Comparison of ENCODE assay signal across 23 cellular contexts in the genomic region with DNA sequence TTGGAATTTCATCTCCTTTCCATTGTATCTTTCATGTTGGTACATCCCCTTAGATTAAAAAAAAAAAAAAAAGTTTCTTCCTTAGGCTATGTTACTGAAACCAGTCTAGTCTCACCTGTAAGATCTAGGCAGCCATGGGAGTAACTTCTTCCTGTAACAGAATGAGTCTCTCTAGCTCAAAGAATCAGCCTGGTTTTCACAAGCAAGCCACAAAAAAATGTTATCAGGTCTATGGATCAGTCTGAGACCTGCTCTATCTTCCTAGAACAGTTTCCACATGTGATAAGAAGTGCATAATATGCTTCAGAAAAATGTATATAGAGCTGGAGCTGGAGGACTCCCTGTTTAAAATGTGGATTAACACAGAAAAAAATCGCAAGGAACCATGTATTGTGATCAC. TPM values are rescaled to one million over a fixed set of nuclear protein-coding genes. Genes with fewer than 3 reads are reported as not detected.
DNase-seq lines count a peak whose midpoint lies in the region; ATAC-seq and TF ChIP-seq lines count a peak whose summit lies in the region.
"Had no signal": no experiment of that assay in that cellular context is flagged by ENCODE, and none has a peak within 500 bp of the region (broad histone marks: within the 10 kb centered on the region; RNA-seq: fewer than 3 reads in every experiment).

No MANE protein-coding gene starts in this region.

- no peak overlapping the region for H3K4me2 ChIP-seq in OCI-LY7 (ENCODE audit: low read length)
- H3K4me2 ChIP-seq: KMS-11 had no signal

- no peaks in the 10 kb centered on the region for H3K36me3 Mint-ChIP-seq in activated T-cell treated with anti-CD3 and anti-CD28 coated beads, Interleukin-2, amount 50 U/mL, for 4 hours (ENCODE audit: insufficient read depth)
- H3K36me3 Mint-ChIP-seq: naive B cell had no signal

- no peak for TF ChIP-seq EP300 in esophagus muscularis mucosa (IDR thresholded peaks at IDR 0.05)

- no peaks in the 10 kb centered on the region for H4K20me1 ChIP-seq in OCI-LY7 (ENCODE audit: insufficient read depth, low read length)

- TF ChIP-seq POLR2A in thyroid gland (IDR thresholded peaks at IDR 0.05) (no peak), esophagus muscularis mucosa (IDR thresholded peaks at IDR 0.05; ENCODE audit: low read depth) (no peak)

- intact Hi-C loops in OCI-LY7 (cut with micrococcal nuclease; ENCODE audit: unreplicated experiment) = no loop called here
- intact Hi-C loops in thyroid gland (cut with DNase I) = no loop called here
- intact Hi-C loops in esophagus muscularis mucosa (cut with DNase I) = no loop called here

- no peaks in the 10 kb centered on the region for H3K9me3 Mint-ChIP-seq in activated T-cell treated with anti-CD3 and anti-CD28 coated beads, Interleukin-2, amount 50 U/mL, for 4 hours
- H3K9me3 Mint-ChIP-seq: HFFc6; naive B cell; T-helper 1 cell treated with Interleukin-12 subunit alpha and Interleukin-12 subunit beta and Interleukin-4 antibody, amounts not matched to agents 30 μg/mL and 1 μg/mL, for 36 hours had no signal

- CTCF ChIA-PET in OCI-LY7 (lab: Charles Lee; ENCODE audit: unreplicated experiment) = no interaction called here

- WGBS in thyroid gland, 2 donors = 53 to 61% methylated on average over 1 of the region's 1 CpG
- 93% methylated on average over 1 of the region's 1 CpG for WGBS in esophagus muscularis mucosa

- BruUV-seq in OCI-LY7 (replicated peaks; lab: Mats Ljungman, UMichigan) = no TSS peak

- H3K4me3 ChIP-seq in OCI-LY7 (ENCODE audit: low read depth, low read length, poor library complexity, severe bottlenecking) (no peak overlapping the region), fibroblast of villous mesenchyme (ENCODE audit: low read depth, low read length) (no peak overlapping the region), thyroid gland (replicated peaks in 1 of 3) (no peak overlapping the region), esophagus muscularis mucosa (no peak overlapping the region)
- H3K4me3 ChIP-seq: coronary artery, SJCRH30, vagina had no signal

- H3K27me3 Mint-ChIP-seq in activated T-cell treated with anti-CD3 and anti-CD28 coated beads, Interleukin-2, amount 50 U/mL, for 4 hours (ENCODE audit: low read depth) = peaks cover 3% of the 10 kb centered on the region

- no peak for DNase-seq in activated T-cell treated with anti-CD3 and anti-CD28 coated beads, Interleukin-2, amount 50 U/mL, for 4 hours
- DNase-seq in activated T-cell treated with anti-CD3 and anti-CD28 coated beads, Interleukin-2, amount 50 U/mL, for 1 hour = no peak
- DNase-seq in OCI-LY7 (ENCODE audit: low spot score) (no peak), fibroblast of villous mesenchyme (ENCODE audit: low read depth) (peak; percentile 56), thyroid gland (no peak), cortex of kidney (lab: John Stamatoyannopoulos, UW) (no peak), iPS-NIHi11 (ENCODE audit: low spot score) (no peak), esophagus muscularis mucosa (ENCODE audit: extremely low spot score) (no peak)
- DNase-seq: activated effector memory CD4-positive, alpha-beta T cell treated with Interleukin-2 at 50 U/mL for 16 hours; amniotic stem cell; HFFc6; naive B cell; NCI-H1048; NCI-H1930; right cardiac atrium; SJCRH30; stimulated activated CD8-positive, alpha-beta memory T cell treated with anti-CD3 and anti-CD28 coated beads, Interleukin-4, amount 100 ng/mL, for 48 hours; WERI-Rb-1 had no signal

- H3K27me3 ChIP-seq in thyroid gland (no peaks in the 10 kb centered on the region), esophagus muscularis mucosa (no peaks in the 10 kb centered on the region)
- H3K27me3 ChIP-seq: SJCRH30, vagina had no signal

- no peaks in the 10 kb centered on the region for H3K79me2 ChIP-seq in OCI-LY7 (ENCODE audit: insufficient read depth, low read depth, low read length)

- H3K4me1 Mint-ChIP-seq in activated T-cell treated with anti-CD3 and anti-CD28 coated beads, Interleukin-2, amount 50 U/mL, for 4 hours (ENCODE audit: low read depth) = peaks cover 14% of the 10 kb centered on the region
- H3K4me1 Mint-ChIP-seq: naive B cell had no signal

- POLR2A ChIA-PET in OCI-LY7 (lab: Charles Lee) = interaction anchor here (0.6 to 1.5 kb wide), 4 partner anchors 13 to 41 kb away, joined by 3 to 4 read pairs (median 3); no protein-coding TSS in a partner anchor

- no peak for TF ChIP-seq CTCF in OCI-LY7 (conservative IDR thresholded peaks at IDR 0.05; ENCODE audit: low read length)
- no peak for TF ChIP-seq CTCF in fibroblast of villous mesenchyme (IDR thresholded peaks at IDR 0.05; ENCODE audit: insufficient read depth, low read depth, low read length)
- no peak for TF ChIP-seq CTCF in thyroid gland (IDR thresholded peaks at IDR 0.05)
- no peak for TF ChIP-seq CTCF in esophagus muscularis mucosa (IDR thresholded peaks at IDR 0.05)

- no peaks in the 10 kb centered on the region for H3K36me3 ChIP-seq in OCI-LY7 (ENCODE audit: insufficient read depth, low read length)
- no peaks in the 10 kb centered on the region for H3K36me3 ChIP-seq in thyroid gland
- no peaks in the 10 kb centered on the region for H3K36me3 ChIP-seq in esophagus muscularis mucosa
- H3K36me3 ChIP-seq: SJCRH30, vagina, WERI-Rb-1 had no signal

- 0 out of 2 replicates have a peak overlapping the region, but pooled peaks have one; percentile 46 for H2AFZ ChIP-seq in OCI-LY7 (ENCODE audit: low read length)

- H3K4me3 Mint-ChIP-seq in activated T-cell treated with anti-CD3 and anti-CD28 coated beads, Interleukin-2, amount 50 U/mL, for 4 hours = no peak overlapping the region
- H3K4me3 Mint-ChIP-seq: HFFc6; naive B cell; T-helper 1 cell treated with Interleukin-12 subunit alpha and Interleukin-12 subunit beta and Interleukin-4 antibody, amounts not matched to agents 30 μg/mL and 1 μg/mL, for 36 hours had no signal

- no peak overlapping the region for H3K27ac ChIP-seq in OCI-LY7 (ENCODE audit: low read depth, low read length, poor library complexity, severe bottlenecking)
- peak overlapping the region; percentile 27 to 70 (median 59) for H3K27ac ChIP-seq in thyroid gland
- peak overlapping the region in 1 of 4 donors; percentile 35 for H3K27ac ChIP-seq in esophagus muscularis mucosa (replicated peaks in 1 of 4)
- H3K27ac ChIP-seq: C4-2B, coronary artery, KMS-11, SJCRH30, vagina, WERI-Rb-1 had no signal

- peak; percentile 55 to 56 for ATAC-seq in activated T-cell treated with anti-CD3 and anti-CD28 coated beads, Interleukin-2, amount 50 U/mL, for 4 hours
- ATAC-seq: right cardiac atrium had no signal

- no peaks in the 10 kb centered on the region for H3K9me2 ChIP-seq in OCI-LY7 (ENCODE audit: insufficient read depth, low read length)

- no peaks in the 10 kb centered on the region for H3K4me1 ChIP-seq in OCI-LY7 (ENCODE audit: insufficient read depth, low read length, poor library complexity, severe bottlenecking)
- peaks cover 35 to 44% of the 10 kb centered on the region in 2 donors for H3K4me1 ChIP-seq in thyroid gland
- peaks cover 0 to 33% (median 22%) of the 10 kb centered on the region in 4 donors for H3K4me1 ChIP-seq in esophagus muscularis mucosa
- H3K4me1 ChIP-seq: vagina had no signal

- H3K9me3 ChIP-seq in OCI-LY7 (ENCODE audit: low read length) (no peaks in the 10 kb centered on the region), thyroid gland (no peaks in the 10 kb centered on the region), esophagus muscularis mucosa (no peaks in the 10 kb centered on the region)
- H3K9me3 ChIP-seq: SJCRH30, vagina had no signal

RNA-seq across cellular contexts. Expression of a gene that starts 53.8 kb away (rescaled TPM):
- 10 to 100 TPM; 14.5 to 30.2 (median 24.1) TPM for total RNA-seq in activated T-cell treated with anti-CD3 and anti-CD28 coated beads, Interleukin-2, amount 50 U/mL, for 4 hours
- total RNA-seq in OCI-LY7 (2014; rRNA removed; shearing (Covaris generic)) = 30.6 TPM in 2 replicates
- total RNA-seq in OCI-LY7 (2022) (26.3 and 30.0 TPM in 2 replicates), fibroblast of villous mesenchyme (56.4 and 56.6 TPM in 2 replicates), thyroid gland (100 to 1,000 TPM; 168 to 289 (median 228) TPM), esophagus muscularis mucosa (10 to 100 TPM; 37.0 to 58.2 (median 43.1) TPM)
